ENCODE assay signal across 15 cellular contexts in genomic region chr7:132742152-132742551, GRCh38.
A peak's percentile ranks its signal among the peaks of the same experiment; 100 is the strongest.
DNase-seq lines count a peak whose midpoint lies in the region; ATAC-seq, FAIRE-seq and TF ChIP-seq lines count a peak whose summit lies in the region.
"Had no signal": no experiment of that assay in that cellular context is flagged by ENCODE, and none has a peak within 500 bp of the region (broad histone marks: within the 10 kb centered on the region; RNA-seq: fewer than 3 reads in every experiment).

No MANE protein-coding gene starts in this region.

- TF ChIP-seq CTCF in endothelial cell of umbilical vein (IDR thresholded peaks at IDR 0.05; ENCODE audit: extremely low read depth in 1 of 2, insufficient read depth in 1 of 2, low read depth in 1 of 2, low read length in 2 of 2): no peak
- no peak for TF ChIP-seq CTCF in nephron (IDR thresholded peaks at IDR 0.05; ENCODE audit: unreplicated experiment in 3 of 3)

- no peak overlapping the region for H3K4me3 ChIP-seq in endothelial cell of umbilical vein (replicated peaks in 1 of 3; ENCODE audit: insufficient read depth in 1 of 3, low read depth in 1 of 3, low read length in 3 of 3)
- H3K4me3 ChIP-seq: smooth muscle cell, vagina had no signal

- H4K20me1 ChIP-seq in endothelial cell of umbilical vein (replicated peaks; ENCODE audit: control insufficient read depth, extremely low read depth, insufficient read depth, low read length): no peaks in the 10 kb centered on the region

- no peaks in the 10 kb centered on the region for H3K9me1 ChIP-seq in endothelial cell of umbilical vein (replicated peaks; ENCODE audit: control insufficient read depth, extremely low read depth, insufficient read depth, low read length)

- CTCF ChIA-PET in endothelial cell of umbilical vein (lab: Charles Lee): no interaction called here

- intact Hi-C loops in endothelial cell of umbilical vein (cut with micrococcal nuclease): no loop called here

- peaks cover 3% of the 10 kb centered on the region for H3K36me3 Mint-ChIP-seq in nephron (ENCODE audit: low read depth)
- H3K36me3 Mint-ChIP-seq: CD8-positive, alpha-beta memory T cell had no signal

- no TSS peak for BruUV-seq in endothelial cell of umbilical vein (replicated peaks; lab: Mats Ljungman, UMichigan)

- no peaks in the 10 kb centered on the region for H3K36me3 ChIP-seq in endothelial cell of umbilical vein (ENCODE audit: control insufficient read depth in 2 of 2, extremely low read depth in 1 of 2, insufficient read depth in 2 of 2, low read length in 2 of 2)
- H3K36me3 ChIP-seq: vagina had no signal

- no peaks in the 10 kb centered on the region for H3K4me1 ChIP-seq in endothelial cell of umbilical vein (ENCODE audit: control insufficient read depth, extremely low read depth, insufficient read depth, low read length)
- H3K4me1 ChIP-seq: vagina had no signal

- no peak overlapping the region for H3K9ac ChIP-seq in endothelial cell of umbilical vein (replicated peaks; ENCODE audit: extremely low read depth, insufficient read depth, low read length)

- H3K27me3 Mint-ChIP-seq in nephron (ENCODE audit: low read depth): peaks cover 3% of the 10 kb centered on the region

- H3K4me2 ChIP-seq in endothelial cell of umbilical vein (ENCODE audit: insufficient read depth, low read length): no peak overlapping the region
- H3K4me2 ChIP-seq: smooth muscle cell had no signal

- no peaks in the 10 kb centered on the region for H3K27me3 ChIP-seq in endothelial cell of umbilical vein (ENCODE audit: control insufficient read depth in 2 of 2, insufficient read depth in 2 of 2, low read length in 2 of 2)
- H3K27me3 ChIP-seq: vagina had no signal

- DNase-seq in AG20443 (ENCODE audit: low spot score) (peak; percentile 41), M059J (ENCODE audit: low read depth) (peak; percentile 89), endothelial cell of umbilical vein (ENCODE audit: low read depth, low spot score) (peak; percentile 83), DMS153 treated with DMSO at 0.1 percent for 48 hours (lab: John Stamatoyannopoulos, UW; ENCODE audit: unreplicated experiment) (no peak), midbrain (lab: John Stamatoyannopoulos, UW) (no peak), Kasumi-1 (lab: John Stamatoyannopoulos, UW) (no peak)
- DNase-seq: activated CD4-positive, alpha-beta T cell treated with anti-CD3 and anti-CD28 coated beads, Interleukin-2, amount 10 ng/mL, durations not matched to agents 24 days and 14 days; activated effector memory CD4-positive, alpha-beta T cell treated with anti-CD3 and anti-CD28 coated beads, Interleukin-2, amount 50 U/mL, for 16 hours; CD8-positive, alpha-beta memory T cell; NCI-H345 had no signal

- H3K9me3 ChIP-seq in endothelial cell of umbilical vein (replicated peaks; ENCODE audit: control insufficient read depth, insufficient read depth, low read length): no peaks in the 10 kb centered on the region
- H3K9me3 ChIP-seq: vagina had no signal

- peak overlapping the region in 2 of 3 experiments; percentile 16 to 61 for H3K27ac Mint-ChIP-seq in nephron
- H3K27ac Mint-ChIP-seq: activated CD4-positive, alpha-beta T cell treated with anti-CD3 and anti-CD28 coated beads, Interleukin-2, amount 10 ng/mL, durations not matched to agents 24 days and 14 days; CD8-positive, alpha-beta memory T cell had no signal

- FAIRE-seq in endothelial cell of umbilical vein (lab: Jason Lieb, UNC): peak; percentile 80

- no peaks in the 10 kb centered on the region for H3K79me2 ChIP-seq in endothelial cell of umbilical vein (ENCODE audit: control insufficient read depth, insufficient read depth, low read length)

- H2AFZ ChIP-seq in endothelial cell of umbilical vein (ENCODE audit: low read depth, low read length): no peak overlapping the region

- peaks cover 36% of the 10 kb centered on the region for H3K9me3 Mint-ChIP-seq in nephron

- no peak for TF ChIP-seq POLR2A in endothelial cell of umbilical vein (IDR thresholded peaks at IDR 0.05; ENCODE audit: low read depth, low read length)

- no peak overlapping the region for H3K27ac ChIP-seq in endothelial cell of umbilical vein (ENCODE audit: insufficient read depth, low read depth, low read length)
- H3K27ac ChIP-seq: vagina had no signal

- H3K4me1 Mint-ChIP-seq in nephron: peaks cover 21% of the 10 kb centered on the region
- H3K4me1 Mint-ChIP-seq: activated CD4-positive, alpha-beta T cell treated with anti-CD3 and anti-CD28 coated beads, Interleukin-2, amount 10 ng/mL, durations not matched to agents 24 days and 14 days; CD8-positive, alpha-beta memory T cell had no signal

- dilution Hi-C loops in endothelial cell of umbilical vein (cut with MboI; ENCODE audit: extremely low pct_ligation_motif_present, low sequenced_read_pairs): no loop called here

- no peak for ATAC-seq in HG02588 (IDR thresholded peaks at IDR 0.05; ENCODE audit: unreplicated experiment)
- ATAC-seq: HCT116 had no signal

- H3K4me3 Mint-ChIP-seq in nephron: no peak overlapping the region
- H3K4me3 Mint-ChIP-seq: activated CD4-positive, alpha-beta T cell treated with anti-CD3 and anti-CD28 coated beads, Interleukin-2, amount 10 ng/mL, durations not matched to agents 24 days and 14 days; CD8-positive, alpha-beta memory T cell had no signal

- POLR2A ChIA-PET in endothelial cell of umbilical vein (lab: Charles Lee): no interaction called here

TF ChIP-seq in endothelial cell of umbilical vein, 7 proteins besides CTCF, POLR2A, EP300 and RAD21:
- TF ChIP-seq FOS (IDR thresholded peaks at IDR 0.05; ENCODE audit: borderline replicate concordance, insufficient read depth, low read length) (peak; percentile 65), JUN (IDR thresholded peaks at IDR 0.05; ENCODE audit: borderline replicate concordance, insufficient read depth, insufficient read length, low read depth) (no peak), EZH2 (IDR thresholded peaks at IDR 0.05; ENCODE audit: borderline replicate concordance, low read depth, low read length, severe bottlenecking) (no peak), MYC (IDR thresholded peaks at IDR 0.05; ENCODE audit: low read depth, low read length) (no peak), GATA2 (IDR thresholded peaks at IDR 0.05; ENCODE audit: insufficient read depth, insufficient read length, low read depth, low read length) (peak; percentile 85), MAX (IDR thresholded peaks at IDR 0.05; ENCODE audit: insufficient read depth, insufficient read length) (peak; percentile 14), POLR2AphosphoS5 (IDR thresholded peaks at IDR 0.05; ENCODE audit: insufficient read depth, low read depth, low read length) (no peak)
TF ChIP-seq in endothelial cell of umbilical vein: peak in this region for 3.

Comparison
In these comparisons a context has a peak if more than half of its experiments do, and no peak if none do; other contexts are left out.
1. DNase-seq: peak in AG20443 (single experiment), M059J (single experiment) and endothelial cell of umbilical vein (single experiment); none in DMS153 treated with DMSO at 0.1 percent for 48 hours (single experiment), midbrain (single experiment) and Kasumi-1 (0 of 2).